In the genomic region with DNA sequence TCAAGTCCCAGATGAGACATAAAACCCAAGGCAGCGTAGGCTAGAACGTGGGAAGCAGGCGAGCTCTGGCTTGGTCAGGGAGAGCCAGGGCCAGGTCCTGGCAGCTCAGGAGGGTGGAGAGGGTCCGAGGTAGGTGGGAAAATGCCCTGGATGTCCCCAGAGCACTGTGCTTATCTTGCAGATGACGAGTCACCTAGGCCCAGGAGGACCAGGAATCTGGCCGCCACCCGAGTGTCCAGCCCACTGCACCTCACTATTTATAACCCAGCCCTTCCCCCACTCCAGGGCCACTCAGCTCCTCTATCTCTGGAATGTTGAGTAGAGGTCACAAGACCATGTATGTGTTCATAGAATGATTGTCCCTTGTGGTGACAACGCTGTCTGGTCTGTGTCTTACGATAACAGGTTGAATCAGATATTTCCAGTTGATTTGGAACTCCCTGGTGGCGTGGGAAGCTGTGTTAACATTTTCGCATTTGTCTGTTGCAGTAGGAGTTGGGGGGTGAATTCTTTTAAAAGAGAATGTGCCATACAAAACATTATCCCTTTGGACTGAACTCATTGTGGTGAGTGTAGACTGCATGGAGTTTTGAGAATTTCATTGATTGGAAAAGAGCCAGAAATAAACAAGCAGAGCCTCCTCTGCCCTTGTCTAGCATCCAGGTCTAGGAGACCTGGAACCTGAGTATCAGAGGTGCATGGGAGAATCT, we compare ENCODE assay signal across 1 cellular context.
TF ChIP-seq lines count a peak whose summit lies in the region.

No MANE protein-coding gene starts in this region.

TF ChIP-seq in HepG2, 621 proteins besides CTCF, POLR2A, EP300 and RAD21:
- TF ChIP-seq ATF2 (CRISPR knock-in tag; IDR thresholded peaks at IDR 0.05) (no peak), TEAD3 (CRISPR knock-in tag; optimal IDR thresholded peaks at IDR 0.05; ENCODE audit: borderline replicate concordance) (peak; percentile 41), ZNF543 (CRISPR knock-in tag; IDR thresholded peaks at IDR 0.05) (no peak), ZNF281 (CRISPR knock-in tag; IDR thresholded peaks at IDR 0.05; ENCODE audit: borderline replicate concordance) (peak; percentile 79), ZNF883 (CRISPR knock-in tag; IDR thresholded peaks at IDR 0.05; ENCODE audit: not compliant biosample characterization) (no peak)
- TF ChIP-seq, protein P1, sequence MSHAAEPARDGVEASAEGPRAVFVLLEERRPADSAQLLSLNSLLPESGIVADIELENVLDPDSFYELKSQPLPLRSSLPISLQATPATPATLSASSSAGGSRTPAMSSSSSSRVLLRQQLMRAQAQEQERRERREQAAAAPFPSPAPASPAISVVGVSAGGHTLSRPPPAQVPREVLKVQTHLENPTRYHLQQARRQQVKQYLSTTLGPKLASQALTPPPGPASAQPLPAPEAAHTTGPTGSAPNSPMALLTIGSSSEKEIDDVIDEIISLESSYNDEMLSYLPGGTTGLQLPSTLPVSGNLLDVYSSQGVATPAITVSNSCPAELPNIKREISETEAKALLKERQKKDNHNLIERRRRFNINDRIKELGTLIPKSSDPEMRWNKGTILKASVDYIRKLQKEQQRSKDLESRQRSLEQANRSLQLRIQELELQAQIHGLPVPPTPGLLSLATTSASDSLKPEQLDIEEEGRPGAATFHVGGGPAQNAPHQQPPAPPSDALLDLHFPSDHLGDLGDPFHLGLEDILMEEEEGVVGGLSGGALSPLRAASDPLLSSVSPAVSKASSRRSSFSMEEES (CRISPR knock-in tag; IDR thresholded peaks at IDR 0.05), result 0 out of 2 replicates have a peak, but pooled peaks have one; percentile 60
